ENCODE assay signal across 3 cellular contexts in the genomic region with DNA sequence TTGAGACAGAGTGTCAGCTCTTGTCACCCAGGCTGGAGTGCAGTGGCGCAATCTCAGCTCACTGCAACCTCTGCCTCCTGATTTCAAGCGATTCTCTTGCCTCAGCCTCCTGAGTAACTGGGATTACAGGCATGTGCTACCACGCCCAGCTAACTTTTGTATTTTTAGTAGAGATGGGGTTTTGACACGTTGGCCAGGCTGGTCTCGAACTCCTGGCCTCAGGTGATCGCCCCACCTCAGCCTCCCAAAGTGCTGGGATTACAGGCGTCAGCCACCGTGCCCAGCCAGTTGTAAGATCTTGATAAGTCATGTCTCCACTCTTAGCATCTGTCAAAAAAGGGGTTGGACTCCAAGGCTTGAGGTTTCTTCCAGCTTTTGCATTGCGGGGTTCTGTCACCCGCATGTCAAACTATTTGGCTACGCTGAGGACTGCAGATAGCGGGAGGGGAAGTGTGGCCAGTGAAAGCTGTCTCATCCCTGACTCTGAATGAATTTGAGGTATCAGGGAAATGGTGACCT. TPM values are rescaled to one million over a fixed set of nuclear protein-coding genes. Genes with fewer than 3 reads are reported as not detected.
"Had no signal": no experiment of that assay in that cellular context is flagged by ENCODE, and none has a peak within 500 bp of the region (broad histone marks: within the 10 kb centered on the region; RNA-seq: fewer than 3 reads in every experiment).

No MANE protein-coding gene starts in this region.

RNA-seq across cellular contexts. Expression of gene RHCE, which starts 50.8 kb away (rescaled TPM):
- total RNA-seq: ascending aorta, endothelial cell of umbilical vein, T-helper 17 cell had no signal
